11 cellular contexts compared by ENCODE assay signal in genomic region chr3:163951397-163951987, GRCh38.
DNase-seq lines count a peak whose midpoint lies in the region; ATAC-seq, FAIRE-seq and TF ChIP-seq lines count a peak whose summit lies in the region.
"Had no signal": no experiment of that assay in that cellular context is flagged by ENCODE, and none has a peak within 500 bp of the region (broad histone marks: within the 10 kb centered on the region; RNA-seq: fewer than 3 reads in every experiment).

No MANE protein-coding gene starts in this region.

- H3K4me3 Mint-ChIP-seq in CD8-positive, alpha-beta memory T cell = no peak overlapping the region
- H3K4me3 Mint-ChIP-seq: activated B cell treated with CpG ODN at 0.5 μM for 24 hours; activated naive CD8-positive, alpha-beta T cell had no signal

- ATAC-seq in body of pancreas (no peak), pancreas (peak in 1 of 4 donors; percentile 44)
- no peak for ATAC-seq in activated CD4-positive, CD25-positive, alpha-beta regulatory T cell treated with anti-CD3 and anti-CD28 coated beads, Interleukin-2, amount 50 U/mL, for 24 hours

- peak; percentile 8 for DNase-seq in DMS153 treated with DMSO at 0.1 percent for 48 hours (lab: John Stamatoyannopoulos, UW; ENCODE audit: unreplicated experiment)
- no peak for DNase-seq in DMS153 (lab: John Stamatoyannopoulos, UW)
- peak; percentile 25 for DNase-seq in NCI-H1105 treated with DMSO at 0.1 percent for 48 hours (lab: John Stamatoyannopoulos, UW)
- DNase-seq in body of pancreas = no peak
- DNase-seq in pancreas = no peak
- no peak for DNase-seq in CD8-positive, alpha-beta memory T cell
- no peak for DNase-seq in T-helper 1 cell
- DNase-seq: activated B cell treated with CpG ODN at 0.5 μM for 24 hours, NCI-H226 had no signal

- TF ChIP-seq POLR2A in body of pancreas (IDR thresholded peaks at IDR 0.05) = no peak

- TF ChIP-seq CTCF in body of pancreas (IDR thresholded peaks at IDR 0.05) (peak in 6 of 7 experiments; percentile 9 to 36 (median 22)), pancreas (IDR thresholded peaks at IDR 0.05) (peak in 1 of 4 donors; percentile 10)

- H3K36me3 Mint-ChIP-seq in CD8-positive, alpha-beta memory T cell = no peaks in the 10 kb centered on the region
- H3K36me3 Mint-ChIP-seq: activated naive CD8-positive, alpha-beta T cell had no signal

- intact Hi-C loops in body of pancreas (cut with DNase I) = no loop called here
- intact Hi-C loops in pancreas (cut with DNase I) = no loop called here

- H3K27me3 ChIP-seq in body of pancreas (no peaks in the 10 kb centered on the region), pancreas (no peaks in the 10 kb centered on the region)
- no peaks in the 10 kb centered on the region for H3K27me3 ChIP-seq in CD8-positive, alpha-beta memory T cell (ENCODE audit: insufficient read depth, low read length, poor library complexity, severe bottlenecking)

- CTCF ChIA-PET in CD8-positive, alpha-beta memory T cell (lab: Charles Lee) = no interaction called here

- no peaks in the 10 kb centered on the region for H3K27me3 Mint-ChIP-seq in CD8-positive, alpha-beta memory T cell
- H3K27me3 Mint-ChIP-seq: activated B cell treated with CpG ODN at 0.5 μM for 24 hours; activated naive CD8-positive, alpha-beta T cell had no signal

- peak; percentile 90 for FAIRE-seq in pancreas (lab: Jason Lieb, UNC)

- H3K4me1 ChIP-seq in body of pancreas (no peaks in the 10 kb centered on the region), pancreas (no peaks in the 10 kb centered on the region)
- H3K4me1 ChIP-seq in CD8-positive, alpha-beta memory T cell (ENCODE audit: insufficient read depth, low read length) = no peaks in the 10 kb centered on the region

- POLR2A ChIA-PET in CD8-positive, alpha-beta memory T cell (lab: Charles Lee) = no interaction called here

- H3K27ac ChIP-seq in body of pancreas = no peak overlapping the region
- H3K27ac ChIP-seq in pancreas = no peak overlapping the region
- no peak overlapping the region for H3K27ac ChIP-seq in CD8-positive, alpha-beta memory T cell (ENCODE audit: low read depth, low read length)

- no peaks in the 10 kb centered on the region for H3K36me3 ChIP-seq in body of pancreas (replicated peaks in 1 of 2; ENCODE audit: insufficient read depth in 1 of 2, low read depth in 2 of 2)
- no peaks in the 10 kb centered on the region for H3K36me3 ChIP-seq in pancreas
- H3K36me3 ChIP-seq in CD8-positive, alpha-beta memory T cell (ENCODE audit: insufficient read depth, low read length) = no peaks in the 10 kb centered on the region

- no peaks in the 10 kb centered on the region for H3K4me1 Mint-ChIP-seq in CD8-positive, alpha-beta memory T cell
- H3K4me1 Mint-ChIP-seq: activated B cell treated with CpG ODN at 0.5 μM for 24 hours had no signal

- H3K4me3 ChIP-seq in body of pancreas = no peak overlapping the region
- H3K4me3 ChIP-seq in pancreas = no peak overlapping the region
- H3K4me3 ChIP-seq in CD8-positive, alpha-beta memory T cell (ENCODE audit: low read length) = no peak overlapping the region

- 1 to 16% methylated on average over 2 of the region's 2 CpGs for WGBS in body of pancreas, 2 donors
- WGBS in pancreas, 2 donors = 10 to 11% methylated on average over 2 of the region's 2 CpGs

- H3K9me3 Mint-ChIP-seq in CD8-positive, alpha-beta memory T cell = peaks cover 2 to 24% (median 2%) of the 10 kb centered on the region in 5 donors

- no peak overlapping the region for H3K27ac Mint-ChIP-seq in CD8-positive, alpha-beta memory T cell
- H3K27ac Mint-ChIP-seq: activated B cell treated with CpG ODN at 0.5 μM for 24 hours; activated naive CD8-positive, alpha-beta T cell had no signal

- H3K9me3 ChIP-seq in body of pancreas (no peaks in the 10 kb centered on the region), pancreas (no peaks in the 10 kb centered on the region)
- no peaks in the 10 kb centered on the region for H3K9me3 ChIP-seq in CD8-positive, alpha-beta memory T cell (ENCODE audit: low read length)

Comparison
In these comparisons a context has a peak if more than half of its experiments do, and no peak if none do; other contexts are left out.
1. DNase-seq: peak in DMS153 treated with DMSO at 0.1 percent for 48 hours (single experiment) and NCI-H1105 treated with DMSO at 0.1 percent for 48 hours (single experiment); none in DMS153 (single experiment), body of pancreas (0 of 4), pancreas (0 of 6), CD8-positive, alpha-beta memory T cell (0 of 5) and T-helper 1 cell (0 of 5).